In genomic region chr10:33776419-33776818, GRCh38 we compare ENCODE assay signal across 23 cellular contexts.
DNase-seq lines count a peak whose midpoint lies in the region; ATAC-seq, FAIRE-seq and TF ChIP-seq lines count a peak whose summit lies in the region.
"Had no signal": no experiment of that assay in that cellular context is flagged by ENCODE, and none has a peak within 500 bp of the region (broad histone marks: within the 10 kb centered on the region; RNA-seq: fewer than 3 reads in every experiment).

No MANE protein-coding gene starts in this region.

- peaks cover 4 to 13% (median 8%) of the 10 kb centered on the region in 4 donors for H3K4me1 ChIP-seq in upper lobe of left lung

- H3K27ac ChIP-seq in upper lobe of left lung, result no peak overlapping the region
- H3K27ac ChIP-seq: 22Rv1, SJCRH30 had no signal

- H3K36me3 ChIP-seq in GM06990 (ENCODE audit: control insufficient read depth, insufficient read depth, low read length), result no peaks in the 10 kb centered on the region
- no peaks in the 10 kb centered on the region for H3K36me3 ChIP-seq in upper lobe of left lung
- H3K36me3 ChIP-seq: SJCRH30 had no signal

- peak; percentile 13 for FAIRE-seq in HTR-8/SVneo (lab: Jason Lieb, UNC)
- FAIRE-seq: RCC 7860 had no signal

- WGBS in upper lobe of left lung, 2 donors, result 100% methylated on average over 1 of the region's 1 CpG

- H3K27me3 ChIP-seq in GM06990 (replicated peaks; ENCODE audit: control insufficient read depth, insufficient read depth, low read length) (no peaks in the 10 kb centered on the region), upper lobe of left lung (no peaks in the 10 kb centered on the region)
- H3K27me3 ChIP-seq: SJCRH30 had no signal

- no peak for TF ChIP-seq EP300 in upper lobe of left lung (IDR thresholded peaks at IDR 0.05)

- H3K9me3 ChIP-seq in upper lobe of left lung, result no peaks in the 10 kb centered on the region
- H3K9me3 ChIP-seq: SJCRH30 had no signal

- no peak for TF ChIP-seq POLR2A in upper lobe of left lung (IDR thresholded peaks at IDR 0.05)

- no peak overlapping the region for H3K4me3 ChIP-seq in GM06990 (replicated peaks; ENCODE audit: low read depth, low read length)
- no peak overlapping the region for H3K4me3 ChIP-seq in upper lobe of left lung
- H3K4me3 ChIP-seq: GM23338, SJCRH30 had no signal

- DNase-seq in NCI-H1436 treated with DMSO at 0.1 percent for 48 hours (lab: John Stamatoyannopoulos, UW) (peak; percentile 2), NCI-H1436 (lab: John Stamatoyannopoulos, UW) (no peak), GM06990 (ENCODE audit: extremely low read depth, insufficient read length) (peak; percentile 42), HTR-8/SVneo (ENCODE audit: insufficient read length, low spot score) (no peak), germinal center (ENCODE audit: low spot score) (peak; percentile 5), upper lobe of left lung (no peak)
- no peak for DNase-seq in stimulated activated CD4-positive, alpha-beta T cell treated with anti-CD3 and anti-CD28 coated beads, Interleukin-12 subunit alpha, Interleukin-12 subunit beta, amount 100 ng/mL, for 4 hours
- DNase-seq: C1 segment of cervical spinal cord; Calu3; CD8-positive, alpha-beta T cell; DMS53; GDM1; HCEC 1CT; Kasumi-1; NCI-H2029; NCI-H446; NK-92 treated with Interleukin-12 subunit alpha and Interleukin-12 subunit beta, amount 100 ng/mL, for 24 hours; SJCRH30; T-cell had no signal

- ATAC-seq in upper lobe of left lung (ENCODE audit: low FRiP score in 2 of 2), result no peak
- ATAC-seq in HG02884 (IDR thresholded peaks at IDR 0.05; ENCODE audit: unreplicated experiment), result no peak
- ATAC-seq: CD8-positive, alpha-beta T cell; GM23338; T-cell had no signal

- no peak for TF ChIP-seq CTCF in GM06990 (IDR thresholded peaks at IDR 0.05; ENCODE audit: insufficient read depth, low read length, poor library complexity, severe bottlenecking)
- no peak for TF ChIP-seq CTCF in upper lobe of left lung (IDR thresholded peaks at IDR 0.05)

Comparison
In these comparisons a context has a peak if more than half of its experiments do, and no peak if none do; other contexts are left out.
1. DNase-seq: peak in NCI-H1436 treated with DMSO at 0.1 percent for 48 hours (single experiment), GM06990 (single experiment) and germinal center (single experiment); none in NCI-H1436 (single experiment), HTR-8/SVneo (single experiment), upper lobe of left lung (0 of 2) and stimulated activated CD4-positive, alpha-beta T cell treated with anti-CD3 and anti-CD28 coated beads, Interleukin-12 subunit alpha, Interleukin-12 subunit beta, amount 100 ng/mL, for 4 hours (single experiment).